Comparison of ENCODE assay signal across 28 cellular contexts in the genomic region with DNA sequence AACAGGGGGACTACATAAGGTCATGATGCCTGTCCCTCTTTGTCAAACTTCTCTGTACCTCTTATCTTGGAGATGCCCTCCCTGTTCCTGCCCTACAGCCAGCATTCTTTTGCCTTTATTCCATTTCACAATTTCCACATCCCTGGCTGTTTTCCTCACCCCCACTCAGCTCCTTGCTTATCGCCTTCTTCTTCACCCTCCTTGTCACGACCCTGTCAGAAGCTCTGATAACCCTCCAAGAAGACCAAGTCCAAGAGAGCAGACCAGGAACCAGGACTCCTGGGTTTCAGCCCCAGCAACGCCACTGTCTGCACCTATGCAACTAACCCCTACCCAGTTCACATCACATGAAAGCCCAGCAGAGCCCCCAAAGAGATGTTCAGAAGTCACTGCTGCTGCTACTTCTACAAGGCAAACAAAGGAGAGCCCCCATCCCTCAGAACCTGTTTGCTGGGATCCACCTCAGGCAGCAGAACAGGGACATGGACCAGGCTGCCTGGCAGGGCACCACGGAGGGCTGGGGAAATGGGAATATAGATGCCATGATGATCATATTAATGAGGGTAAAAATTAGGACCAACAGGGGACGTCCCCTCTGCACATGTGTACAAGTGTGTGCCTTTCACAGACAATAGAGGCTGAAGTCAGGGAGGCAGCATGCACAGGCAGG.
"Had no signal": no experiment of that assay in that cellular context is flagged by ENCODE, and none has a peak within 500 bp of the region (broad histone marks: within the 10 kb centered on the region; RNA-seq: fewer than 3 reads in every experiment).

No MANE protein-coding gene starts in this region.

- H3K4me1 ChIP-seq: gastroesophageal sphincter had no signal

- H3K27ac Mint-ChIP-seq: activated CD8-positive, alpha-beta T cell treated with anti-CD3 and anti-CD28 coated beads for 36 hours; activated naive CD8-positive, alpha-beta T cell; activated T-helper 17 cell treated with anti-CD3 and anti-CD28 coated beads, Interleukin-2, amount 50 U/mL, for 72 hours had no signal

- H3K4me2 ChIP-seq: hepatocyte had no signal

- H3K27me3 ChIP-seq: hepatocyte had no signal

- DNase-seq: activated CD4-positive, alpha-beta T cell treated with anti-CD3 and anti-CD28 coated beads for 48 hours; activated CD4-positive, alpha-beta T cell treated with anti-CD3 and anti-CD28 coated beads, Interleukin-2, amount 50 U/mL, for 1 hour; activated CD4-positive, alpha-beta T cell treated with anti-CD3 and anti-CD28 coated beads, Interleukin-2, amount 50 U/mL, for 48 hours; activated CD4-positive, CD25-positive, alpha-beta regulatory T cell; activated CD4-positive, CD25-positive, alpha-beta regulatory T cell treated with anti-CD3 and anti-CD28 coated beads, Interleukin-2, amount 50 U/mL, for 72 hours; activated CD8-positive, alpha-beta memory T cell treated with anti-CD3 and anti-CD28 coated beads for 24 hours; activated CD8-positive, alpha-beta T cell treated with anti-CD3 and anti-CD28 coated beads for 36 hours; activated effector memory CD4-positive, alpha-beta T cell treated with Interleukin-2 at 50 U/mL for 16 hours; activated gamma-delta T cell treated with Interleukin-2 at 50 U/mL for 16 hours; activated naive CD4-positive, alpha-beta T cell treated with anti-CD3 and anti-CD28 coated beads, Interleukin-2, amount 50 U/mL, for 16 hours; activated naive CD4-positive, alpha-beta T cell treated with Interleukin-2 at 50 U/mL for 16 hours; activated T-cell treated with anti-CD3 and anti-CD28 coated beads, Interleukin-2, amount 50 U/mL, for 4 hours; amniotic stem cell; anterior cingulate cortex; brain microvascular endothelial cell; caudate nucleus; effector memory CD4-positive, alpha-beta T cell; erythroblast; esophagus squamous epithelium; foreskin melanocyte; heart right ventricle; T-helper 2 cell had no signal

- H3K27ac ChIP-seq: brain microvascular endothelial cell, esophagus squamous epithelium, gastroesophageal sphincter, heart right ventricle, hepatocyte had no signal

- H3K4me3 ChIP-seq: esophagus squamous epithelium, gastroesophageal sphincter, heart right ventricle, hepatocyte had no signal

- H3K9me3 ChIP-seq: esophagus squamous epithelium had no signal

- H3K36me3 ChIP-seq: brain microvascular endothelial cell, esophagus squamous epithelium, gastroesophageal sphincter, heart right ventricle had no signal

- ATAC-seq: activated CD8-positive, alpha-beta T cell treated with anti-CD3 and anti-CD28 coated beads for 36 hours; activated T-cell treated with anti-CD3 and anti-CD28 coated beads, Interleukin-2, amount 50 U/mL, for 4 hours; activated T-helper 17 cell treated with anti-CD3 and anti-CD28 coated beads, Interleukin-2, amount 50 U/mL, for 72 hours; gastroesophageal sphincter; heart right ventricle had no signal

- H3K4me3 Mint-ChIP-seq: activated CD8-positive, alpha-beta T cell treated with anti-CD3 and anti-CD28 coated beads for 36 hours; activated naive CD8-positive, alpha-beta T cell; activated T-cell treated with anti-CD3 and anti-CD28 coated beads, Interleukin-2, amount 50 U/mL, for 4 hours; activated T-helper 17 cell treated with anti-CD3 and anti-CD28 coated beads, Interleukin-2, amount 50 U/mL, for 72 hours had no signal

- FAIRE-seq: astrocyte, colon had no signal

- H3K36me3 Mint-ChIP-seq: activated naive CD8-positive, alpha-beta T cell had no signal

- H2AFZ ChIP-seq: hepatocyte had no signal

- H3K9me3 Mint-ChIP-seq: activated CD8-positive, alpha-beta T cell treated with anti-CD3 and anti-CD28 coated beads for 36 hours; activated T-helper 17 cell treated with anti-CD3 and anti-CD28 coated beads, Interleukin-2, amount 50 U/mL, for 72 hours had no signal
